ENCODE assay signal across 25 cellular contexts in the genomic region with DNA sequence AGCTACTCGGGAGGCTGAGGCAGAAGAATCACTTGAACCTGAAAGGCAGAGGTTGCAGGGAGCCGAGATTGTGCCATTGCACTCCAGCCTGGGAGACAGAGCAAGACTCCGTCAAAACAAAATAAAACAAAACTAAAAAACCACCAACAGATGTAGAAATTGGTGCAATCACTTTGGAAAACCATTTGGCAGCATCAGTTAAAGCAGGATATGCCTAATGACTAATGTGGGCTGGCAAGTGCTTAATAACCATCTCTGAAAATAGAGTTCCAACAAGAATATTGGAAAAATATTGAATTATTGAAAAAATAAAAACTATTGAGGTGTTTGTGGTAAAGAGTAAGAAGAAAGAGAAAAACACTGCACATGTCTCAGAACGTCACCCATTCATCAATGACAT. TPM values are rescaled to one million over a fixed set of nuclear protein-coding genes. Genes with fewer than 3 reads are reported as not detected.
"Had no signal": no experiment of that assay in that cellular context is flagged by ENCODE, and none has a peak within 500 bp of the region (broad histone marks: within the 10 kb centered on the region; RNA-seq: fewer than 3 reads in every experiment).

No MANE protein-coding gene starts in this region.

- H3K4me1 ChIP-seq: right atrium auricular region, sigmoid colon, tibial nerve, upper lobe of right lung, vagina had no signal

- H3K4me3 ChIP-seq: dorsolateral prefrontal cortex, hepatocyte, right atrium auricular region, sigmoid colon, tibial nerve, upper lobe of right lung, vagina had no signal

- H2AFZ ChIP-seq: hepatocyte had no signal

- H3K9me3 ChIP-seq: right atrium auricular region, sigmoid colon, tibial nerve, upper lobe of right lung, vagina had no signal

- H3K27me3 ChIP-seq: dorsolateral prefrontal cortex, hepatocyte, right atrium auricular region, sigmoid colon, upper lobe of right lung, vagina had no signal

- H3K36me3 ChIP-seq: right atrium auricular region, sigmoid colon, tibial nerve, upper lobe of right lung, vagina had no signal

- H3K36me3 Mint-ChIP-seq: naive thymus-derived CD8-positive, alpha-beta T cell had no signal

- DNase-seq: cortex of kidney; dorsolateral prefrontal cortex; effector CD8-positive, alpha-beta T cell; foreskin melanocyte; kidney; left colon; mesendoderm; naive thymus-derived CD8-positive, alpha-beta T cell; posterior cingulate gyrus; sigmoid colon; small intestine; stimulated activated CD4-positive, alpha-beta T cell treated with anti-CD3 and anti-CD28 coated beads, Interleukin-12 subunit alpha, Interleukin-12 subunit beta, amount 100 ng/mL, for 4 hours; stimulated activated naive CD4-positive, alpha-beta T cell treated with Interleukin-2 at 50 U/mL for 16 hours; upper lobe of right lung had no signal

- ATAC-seq: left colon; naive thymus-derived CD8-positive, alpha-beta T cell; upper lobe of right lung had no signal

- H3K4me3 Mint-ChIP-seq: naive thymus-derived CD8-positive, alpha-beta T cell had no signal

- H3K9me3 Mint-ChIP-seq: naive thymus-derived CD8-positive, alpha-beta T cell had no signal

- H3K4me1 Mint-ChIP-seq: naive thymus-derived CD8-positive, alpha-beta T cell had no signal

- H3K79me2 ChIP-seq: hepatocyte had no signal

- H3K4me2 ChIP-seq: hepatocyte had no signal

- FAIRE-seq: kidney, small intestine had no signal

- H3K27ac ChIP-seq: hepatocyte, right atrium auricular region, sigmoid colon, tibial nerve, upper lobe of right lung, vagina had no signal

RNA-seq across cellular contexts. Expression of a gene that starts 16.1 kb away (rescaled TPM):
- total RNA-seq: chondrocyte; dorsolateral prefrontal cortex; kidney; left colon; lung microvascular endothelial cell; naive thymus-derived CD8-positive, alpha-beta T cell; osteocyte; pulmonary artery endothelial cell; right atrium auricular region; sigmoid colon; temporal lobe; tibial nerve; upper lobe of right lung; vagina had no signal
- polyA plus RNA-seq: esophagus; naive thymus-derived CD8-positive, alpha-beta T cell; neural cell; sigmoid colon; small intestine had no signal

RNA-seq across cellular contexts. Expression of a gene that starts 16.9 kb away (rescaled TPM):
- total RNA-seq: chondrocyte; naive thymus-derived CD8-positive, alpha-beta T cell; osteocyte; pulmonary artery endothelial cell; vagina had no signal
- polyA plus RNA-seq: hepatocyte; naive thymus-derived CD8-positive, alpha-beta T cell; neural cell had no signal
